In the genomic region with DNA sequence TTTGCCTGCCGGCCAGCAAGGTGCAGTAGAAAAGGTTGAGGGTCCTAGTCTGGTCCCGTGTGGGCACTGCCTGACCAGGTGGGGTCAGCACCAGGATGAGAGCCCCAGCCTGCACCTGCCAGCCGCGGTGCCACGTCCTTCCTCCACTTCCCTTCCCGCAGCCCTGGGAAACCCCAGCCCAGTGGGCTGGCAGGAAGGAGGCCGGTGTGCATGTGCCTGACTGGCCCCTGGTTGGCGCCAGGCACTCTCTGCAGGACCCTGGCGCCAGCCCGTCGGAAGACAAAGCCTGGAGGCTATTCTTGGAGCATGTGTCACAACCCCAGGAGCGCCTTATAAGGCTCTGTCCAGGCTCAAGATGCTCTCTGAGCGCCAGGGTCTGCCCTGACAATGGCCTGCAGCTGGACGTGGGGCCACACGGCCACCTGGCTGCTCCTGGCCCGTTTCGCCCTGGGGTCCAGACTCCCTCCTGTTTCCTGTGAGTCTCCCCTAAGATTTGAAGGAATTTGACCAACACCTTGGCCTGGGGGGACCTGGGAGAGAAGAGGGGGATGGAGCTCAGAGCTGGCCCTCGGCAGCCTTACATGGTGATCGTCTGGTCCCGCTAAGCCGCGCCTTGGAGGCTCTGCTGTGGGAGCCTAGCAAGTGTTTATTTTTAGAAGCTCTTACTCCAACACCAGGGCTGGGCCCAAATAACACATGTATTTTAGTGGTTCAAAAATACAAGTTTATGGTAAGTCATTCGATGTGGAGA, we compare ENCODE assay signal across 1 cellular context.
TF ChIP-seq lines count a peak whose summit lies in the region.

No MANE protein-coding gene starts in this region.

TF ChIP-seq in WTC11, 78 proteins besides CTCF, POLR2A, EP300 and RAD21 (continued from another document):
- TF ChIP-seq, protein P1, sequence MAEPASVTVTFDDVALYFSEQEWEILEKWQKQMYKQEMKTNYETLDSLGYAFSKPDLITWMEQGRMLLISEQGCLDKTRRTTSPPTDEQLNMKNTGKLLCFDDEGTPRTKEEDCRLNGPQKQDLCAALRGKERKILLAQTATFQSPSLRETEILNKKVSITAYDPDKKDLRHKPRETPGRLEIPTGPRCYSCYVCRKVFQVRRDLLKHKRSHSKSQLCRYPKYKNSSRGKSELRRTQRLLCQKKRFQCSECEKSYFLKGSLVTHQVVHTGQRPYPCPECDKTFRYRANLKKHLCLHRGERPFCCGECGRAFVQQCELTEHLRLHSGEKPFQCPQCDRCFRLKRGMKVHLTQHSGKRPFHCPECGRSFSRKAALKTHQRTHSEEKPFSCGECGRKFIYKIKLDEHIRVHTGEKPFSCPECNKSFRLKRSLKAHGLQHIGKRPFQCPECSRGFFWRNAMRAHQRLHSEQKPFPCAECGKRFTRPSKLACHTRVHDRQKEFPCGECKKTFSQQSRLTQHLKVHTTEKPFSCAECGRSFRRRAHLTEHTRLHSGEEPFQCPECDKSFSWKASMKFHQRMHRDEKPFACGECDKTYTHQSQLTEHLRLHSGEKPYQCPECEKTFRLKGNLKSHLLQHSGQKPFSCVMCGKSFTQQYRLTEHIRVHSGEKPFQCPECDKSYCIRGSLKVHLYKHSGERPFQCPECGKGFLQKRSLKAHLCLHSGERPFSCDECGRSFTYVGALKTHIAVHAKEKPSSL (CRISPR knock-in tag; conservative IDR thresholded peaks at IDR 0.05), result no peak
- TF ChIP-seq HMGA2 (CRISPR knock-in tag; IDR thresholded peaks at IDR 0.05), result no peak
- TF ChIP-seq MYBL2 (CRISPR knock-in tag; IDR thresholded peaks at IDR 0.05), result no peak
- TF ChIP-seq, protein P2, sequence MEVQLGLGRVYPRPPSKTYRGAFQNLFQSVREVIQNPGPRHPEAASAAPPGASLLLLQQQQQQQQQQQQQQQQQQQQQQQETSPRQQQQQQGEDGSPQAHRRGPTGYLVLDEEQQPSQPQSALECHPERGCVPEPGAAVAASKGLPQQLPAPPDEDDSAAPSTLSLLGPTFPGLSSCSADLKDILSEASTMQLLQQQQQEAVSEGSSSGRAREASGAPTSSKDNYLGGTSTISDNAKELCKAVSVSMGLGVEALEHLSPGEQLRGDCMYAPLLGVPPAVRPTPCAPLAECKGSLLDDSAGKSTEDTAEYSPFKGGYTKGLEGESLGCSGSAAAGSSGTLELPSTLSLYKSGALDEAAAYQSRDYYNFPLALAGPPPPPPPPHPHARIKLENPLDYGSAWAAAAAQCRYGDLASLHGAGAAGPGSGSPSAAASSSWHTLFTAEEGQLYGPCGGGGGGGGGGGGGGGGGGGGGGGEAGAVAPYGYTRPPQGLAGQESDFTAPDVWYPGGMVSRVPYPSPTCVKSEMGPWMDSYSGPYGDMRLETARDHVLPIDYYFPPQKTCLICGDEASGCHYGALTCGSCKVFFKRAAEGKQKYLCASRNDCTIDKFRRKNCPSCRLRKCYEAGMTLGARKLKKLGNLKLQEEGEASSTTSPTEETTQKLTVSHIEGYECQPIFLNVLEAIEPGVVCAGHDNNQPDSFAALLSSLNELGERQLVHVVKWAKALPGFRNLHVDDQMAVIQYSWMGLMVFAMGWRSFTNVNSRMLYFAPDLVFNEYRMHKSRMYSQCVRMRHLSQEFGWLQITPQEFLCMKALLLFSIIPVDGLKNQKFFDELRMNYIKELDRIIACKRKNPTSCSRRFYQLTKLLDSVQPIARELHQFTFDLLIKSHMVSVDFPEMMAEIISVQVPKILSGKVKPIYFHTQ (CRISPR knock-in tag; IDR thresholded peaks at IDR 0.05), result no peak
- no peak for TF ChIP-seq ZNF121 (CRISPR knock-in tag; IDR thresholded peaks at IDR 0.05)
